Comparison of ENCODE assay signal across 21 cellular contexts in genomic region chr13:27262546-27262945, GRCh38. TPM values are rescaled to one million over a fixed set of nuclear protein-coding genes. Genes with fewer than 3 reads are reported as not detected.
A peak's percentile ranks its signal among the peaks of the same experiment; 100 is the strongest.
DNase-seq lines count a peak whose midpoint lies in the region; ATAC-seq and TF ChIP-seq lines count a peak whose summit lies in the region.
"Had no signal": no experiment of that assay in that cellular context is flagged by ENCODE, and none has a peak within 500 bp of the region (broad histone marks: within the 10 kb centered on the region; RNA-seq: fewer than 3 reads in every experiment).

No MANE protein-coding gene starts in this region.

- TF ChIP-seq CTCF in HFFc6 (IDR thresholded peaks at IDR 0.05), result no peak

- peaks cover 49% of the 10 kb centered on the region for H3K4me1 Mint-ChIP-seq in activated T-cell treated with anti-CD3 and anti-CD28 coated beads, Interleukin-2, amount 50 U/mL, for 72 hours (ENCODE audit: low read depth)
- H3K4me1 Mint-ChIP-seq in HFFc6 (ENCODE audit: low read depth), result peaks cover 72% of the 10 kb centered on the region
- H3K4me1 Mint-ChIP-seq in central memory CD8-positive, alpha-beta T cell, result peaks cover 41% of the 10 kb centered on the region
- peaks cover 43% of the 10 kb centered on the region for H3K4me1 Mint-ChIP-seq in stimulated activated effector memory CD8-positive, alpha-beta T cell treated with anti-CD3 and anti-CD28 coated beads, Interleukin-12 subunit alpha, Interleukin-12 subunit beta, amount 100 ng/mL, for 72 hours

- H3K4me3 Mint-ChIP-seq in activated T-cell treated with anti-CD3 and anti-CD28 coated beads, Interleukin-2, amount 50 U/mL, for 72 hours, result peak overlapping the region in 1 of 2 donors; percentile 7
- H3K4me3 Mint-ChIP-seq in HFFc6, result no peak overlapping the region
- no peak overlapping the region for H3K4me3 Mint-ChIP-seq in central memory CD8-positive, alpha-beta T cell
- H3K4me3 Mint-ChIP-seq in stimulated activated effector memory CD8-positive, alpha-beta T cell treated with anti-CD3 and anti-CD28 coated beads, Interleukin-12 subunit alpha, Interleukin-12 subunit beta, amount 100 ng/mL, for 72 hours, result no peak overlapping the region

- H3K36me3 Mint-ChIP-seq in activated T-cell treated with anti-CD3 and anti-CD28 coated beads, Interleukin-2, amount 50 U/mL, for 72 hours (ENCODE audit: insufficient read depth in 2 of 2), result peaks cover 15 to 16% of the 10 kb centered on the region in 2 donors
- H3K36me3 Mint-ChIP-seq in HFFc6 (ENCODE audit: low read depth), result peaks cover 29% of the 10 kb centered on the region
- peaks cover 26% of the 10 kb centered on the region for H3K36me3 Mint-ChIP-seq in central memory CD8-positive, alpha-beta T cell (ENCODE audit: insufficient read depth)
- H3K36me3 Mint-ChIP-seq in stimulated activated effector memory CD8-positive, alpha-beta T cell treated with anti-CD3 and anti-CD28 coated beads, Interleukin-12 subunit alpha, Interleukin-12 subunit beta, amount 100 ng/mL, for 72 hours, result peaks cover 45% of the 10 kb centered on the region

- no peak for DNase-seq in activated T-cell treated with anti-CD3 and anti-CD28 coated beads, Interleukin-2, amount 50 U/mL, for 72 hours
- DNase-seq in activated T-cell treated with anti-CD3 and anti-CD28 coated beads, Interleukin-2, amount 50 U/mL, for 1 hour, result no peak
- DNase-seq in HFFc6 (no peak), NCI-H524 treated with DMSO at 0.1 percent for 48 hours (lab: John Stamatoyannopoulos, UW) (no peak), DMS53 (lab: John Stamatoyannopoulos, UW) (no peak)
- DNase-seq in central memory CD8-positive, alpha-beta T cell (ENCODE audit: low spot score in 2 of 2), result no peak
- DNase-seq in stimulated activated effector memory CD8-positive, alpha-beta T cell treated with anti-CD3 and anti-CD28 coated beads, Interleukin-12 subunit alpha, Interleukin-12 subunit beta, amount 100 ng/mL, for 72 hours (ENCODE audit: low spot score in 2 of 2), result no peak
- DNase-seq: central memory CD4-positive, alpha-beta T cell; dermis blood vessel endothelial cell; esophagus squamous epithelium; foreskin melanocyte; heart right ventricle; MM.1S; NCI-H1417; NCI-H2081; psoas muscle; RPMI8226; T-helper 1 cell; tibial artery had no signal

- ATAC-seq in activated T-cell treated with anti-CD3 and anti-CD28 coated beads, Interleukin-2, amount 50 U/mL, for 72 hours (replicated peaks in 1 of 2), result no peak
- no peak for ATAC-seq in central memory CD8-positive, alpha-beta T cell (replicated peaks; ENCODE audit: extremely low read depth, poor library complexity, severe bottlenecking)
- no peak for ATAC-seq in stimulated activated effector memory CD8-positive, alpha-beta T cell treated with anti-CD3 and anti-CD28 coated beads, Interleukin-12 subunit alpha, Interleukin-12 subunit beta, amount 100 ng/mL, for 72 hours
- ATAC-seq in GM21526 (IDR thresholded peaks at IDR 0.05; ENCODE audit: low FRiP score, unreplicated experiment), result no peak
- ATAC-seq: activated CD4-positive, CD25-positive, alpha-beta regulatory T cell treated with anti-CD3 and anti-CD28 coated beads, Interleukin-2, amount 50 U/mL, for 24 hours; heart right ventricle; psoas muscle had no signal

- H3K27me3 Mint-ChIP-seq in activated T-cell treated with anti-CD3 and anti-CD28 coated beads, Interleukin-2, amount 50 U/mL, for 72 hours (ENCODE audit: low read depth), result no peaks in the 10 kb centered on the region
- peaks cover 2% of the 10 kb centered on the region for H3K27me3 Mint-ChIP-seq in HFFc6 (ENCODE audit: insufficient read depth)
- no peaks in the 10 kb centered on the region for H3K27me3 Mint-ChIP-seq in central memory CD8-positive, alpha-beta T cell

- no peaks in the 10 kb centered on the region for H3K9me3 Mint-ChIP-seq in activated T-cell treated with anti-CD3 and anti-CD28 coated beads, Interleukin-2, amount 50 U/mL, for 72 hours
- no peaks in the 10 kb centered on the region for H3K9me3 Mint-ChIP-seq in HFFc6
- no peaks in the 10 kb centered on the region for H3K9me3 Mint-ChIP-seq in central memory CD8-positive, alpha-beta T cell
- no peaks in the 10 kb centered on the region for H3K9me3 Mint-ChIP-seq in stimulated activated effector memory CD8-positive, alpha-beta T cell treated with anti-CD3 and anti-CD28 coated beads, Interleukin-12 subunit alpha, Interleukin-12 subunit beta, amount 100 ng/mL, for 72 hours

- H3K27ac Mint-ChIP-seq in activated T-cell treated with anti-CD3 and anti-CD28 coated beads, Interleukin-2, amount 50 U/mL, for 72 hours, result peak overlapping the region; percentile 59
- H3K27ac Mint-ChIP-seq in HFFc6, result peak overlapping the region; percentile 8; the same call in 1 of the 2 replicates
- H3K27ac Mint-ChIP-seq in central memory CD8-positive, alpha-beta T cell (ENCODE audit: low read depth), result peak overlapping the region; percentile 79
- peak overlapping the region; percentile 27 for H3K27ac Mint-ChIP-seq in stimulated activated effector memory CD8-positive, alpha-beta T cell treated with anti-CD3 and anti-CD28 coated beads, Interleukin-12 subunit alpha, Interleukin-12 subunit beta, amount 100 ng/mL, for 72 hours

RNA-seq across cellular contexts. Expression of gene RASL11A, which starts 8.1 kb away (rescaled TPM):
- 1 to 10 TPM; 5.6 to 7.3 TPM for total RNA-seq in activated T-cell treated with anti-CD3 and anti-CD28 coated beads, Interleukin-2, amount 50 U/mL, for 72 hours
- total RNA-seq in HFFc6 (2021; fragmentation: NEBNext Ultra II Directional; extraction: Animal tissue kit (Norgen Biotek cat#: 25700)), result 1 to 10 TPM; 3.3 to 9.6 (median 7.3) TPM

RNA-seq across cellular contexts. Expression of gene RPL21, which starts 11.2 kb away (rescaled TPM):
- total RNA-seq in activated T-cell treated with anti-CD3 and anti-CD28 coated beads, Interleukin-2, amount 50 U/mL, for 72 hours, result 1,000 to 10,000 TPM; 1,509 to 1,701 TPM
- total RNA-seq in HFFc6 (2021; fragmentation: NEBNext Ultra II Directional; extraction: Animal tissue kit (Norgen Biotek cat#: 25700)), result 1,000 to 10,000 TPM in 1 of 6 experiments, 100 to 1,000 TPM in 5; 752 to 1,001 (median 859) TPM

Comparison
In these comparisons a context has a peak if more than half of its experiments do, and no peak if none do; other contexts are left out.
1. H3K27ac Mint-ChIP-seq: peak in every context shown above with its lines; median percentile 79 in central memory CD8-positive, alpha-beta T cell; 59 in activated T-cell treated with anti-CD3 and anti-CD28 coated beads, Interleukin-2, amount 50 U/mL, for 72 hours; 27 in stimulated activated effector memory CD8-positive, alpha-beta T cell treated with anti-CD3 and anti-CD28 coated beads, Interleukin-12 subunit alpha, Interleukin-12 subunit beta, amount 100 ng/mL, for 72 hours; 8 in HFFc6.